ENCODE assay signal across 25 cellular contexts in genomic region chr2:224156436-224156835, GRCh38.
"Had no signal": no experiment of that assay in that cellular context is flagged by ENCODE, and none has a peak within 500 bp of the region (broad histone marks: within the 10 kb centered on the region; RNA-seq: fewer than 3 reads in every experiment).

No MANE protein-coding gene starts in this region.

- H3K4me1 Mint-ChIP-seq: activated naive CD8-positive, alpha-beta T cell treated with anti-CD3 and anti-CD28 coated beads, Interleukin-2, amount 10 ng/mL, durations not matched to agents 7 days and 5 days had no signal

- H3K4me3 ChIP-seq: adrenal gland, body of pancreas, Peyer's patch, SJCRH30 had no signal

- H3K9me3 Mint-ChIP-seq: activated CD8-positive, alpha-beta T cell treated with anti-CD3 and anti-CD28 coated beads for 36 hours; activated naive CD8-positive, alpha-beta T cell treated with anti-CD3 and anti-CD28 coated beads, Interleukin-2, amount 10 ng/mL, durations not matched to agents 7 days and 5 days; T-helper 1 cell treated with Interleukin-12 subunit alpha and Interleukin-12 subunit beta and Interleukin-4 antibody, amounts not matched to agents 30 μg/mL and 1 μg/mL, for 36 hours had no signal

- H3K36me3 ChIP-seq: adrenal gland, Peyer's patch, SJCRH30 had no signal

- H3K27me3 ChIP-seq: adrenal gland, body of pancreas, Peyer's patch, SJCRH30 had no signal

- H3K27ac ChIP-seq: adrenal gland, body of pancreas, KMS-11, Peyer's patch, RWPE1, SJCRH30 had no signal

- H3K4me2 ChIP-seq: KMS-11 had no signal

- H3K36me3 Mint-ChIP-seq: activated naive CD8-positive, alpha-beta T cell treated with anti-CD3 and anti-CD28 coated beads, Interleukin-2, amount 10 ng/mL, durations not matched to agents 7 days and 5 days had no signal

- H3K4me3 Mint-ChIP-seq: activated CD8-positive, alpha-beta T cell treated with anti-CD3 and anti-CD28 coated beads for 36 hours; activated naive CD8-positive, alpha-beta T cell treated with anti-CD3 and anti-CD28 coated beads, Interleukin-2, amount 10 ng/mL, durations not matched to agents 7 days and 5 days; T-helper 1 cell treated with Interleukin-12 subunit alpha and Interleukin-12 subunit beta and Interleukin-4 antibody, amounts not matched to agents 30 μg/mL and 1 μg/mL, for 36 hours had no signal

- H3K4me1 ChIP-seq: adrenal gland, body of pancreas, SJCRH30 had no signal

- H3K9ac ChIP-seq: KMS-11 had no signal

- DNase-seq: activated CD4-positive, alpha-beta T cell treated with anti-CD3 and anti-CD28 coated beads for 4 hours; activated CD8-positive, alpha-beta memory T cell treated with anti-CD3 and anti-CD28 coated beads, Interleukin-2, amount 50 U/mL, for 4 hours; activated CD8-positive, alpha-beta T cell treated with anti-CD3 and anti-CD28 coated beads for 36 hours; activated naive CD4-positive, alpha-beta T cell treated with anti-CD3 and anti-CD28 coated beads, Interleukin-2, amount 50 U/mL, for 16 hours; activated naive CD8-positive, alpha-beta T cell treated with anti-CD3 and anti-CD28 coated beads, Interleukin-2, amount 10 ng/mL, durations not matched to agents 7 days and 5 days; adrenal gland; aorta; body of pancreas; NCI-H1092; NCI-H1417 treated with DMSO at 0.1 percent for 48 hours; NCI-H1694; NCI-H2029; NCI-H2107; NCI-H2171 treated with DMSO at 0.1 percent for 48 hours; NCI-H510A; NCI-H526 treated with DMSO at 0.1 percent for 48 hours; NCI-H82; NK-92 treated with Interleukin-12 subunit alpha and Interleukin-12 subunit beta, amount 100 ng/mL, for 24 hours; Peyer's patch; Right ventricle myocardium superior; SJCRH30 had no signal

- H3K27ac Mint-ChIP-seq: activated CD8-positive, alpha-beta T cell treated with anti-CD3 and anti-CD28 coated beads for 36 hours; activated naive CD8-positive, alpha-beta T cell treated with anti-CD3 and anti-CD28 coated beads, Interleukin-2, amount 10 ng/mL, durations not matched to agents 7 days and 5 days; T-helper 1 cell treated with Interleukin-12 subunit alpha and Interleukin-12 subunit beta and Interleukin-4 antibody, amounts not matched to agents 30 μg/mL and 1 μg/mL, for 36 hours had no signal

- ATAC-seq: activated CD4-positive, CD25-positive, alpha-beta regulatory T cell treated with anti-CD3 and anti-CD28 coated beads, Interleukin-2, amount 50 U/mL, for 24 hours; activated CD8-positive, alpha-beta T cell treated with anti-CD3 and anti-CD28 coated beads for 36 hours; body of pancreas had no signal

- H3K9me3 ChIP-seq: adrenal gland, body of pancreas, Peyer's patch, SJCRH30 had no signal

- H3K27me3 Mint-ChIP-seq: activated CD8-positive, alpha-beta T cell treated with anti-CD3 and anti-CD28 coated beads for 36 hours; activated naive CD8-positive, alpha-beta T cell treated with anti-CD3 and anti-CD28 coated beads, Interleukin-2, amount 10 ng/mL, durations not matched to agents 7 days and 5 days had no signal
